Comparison of ENCODE assay signal across 13 cellular contexts in the genomic region with DNA sequence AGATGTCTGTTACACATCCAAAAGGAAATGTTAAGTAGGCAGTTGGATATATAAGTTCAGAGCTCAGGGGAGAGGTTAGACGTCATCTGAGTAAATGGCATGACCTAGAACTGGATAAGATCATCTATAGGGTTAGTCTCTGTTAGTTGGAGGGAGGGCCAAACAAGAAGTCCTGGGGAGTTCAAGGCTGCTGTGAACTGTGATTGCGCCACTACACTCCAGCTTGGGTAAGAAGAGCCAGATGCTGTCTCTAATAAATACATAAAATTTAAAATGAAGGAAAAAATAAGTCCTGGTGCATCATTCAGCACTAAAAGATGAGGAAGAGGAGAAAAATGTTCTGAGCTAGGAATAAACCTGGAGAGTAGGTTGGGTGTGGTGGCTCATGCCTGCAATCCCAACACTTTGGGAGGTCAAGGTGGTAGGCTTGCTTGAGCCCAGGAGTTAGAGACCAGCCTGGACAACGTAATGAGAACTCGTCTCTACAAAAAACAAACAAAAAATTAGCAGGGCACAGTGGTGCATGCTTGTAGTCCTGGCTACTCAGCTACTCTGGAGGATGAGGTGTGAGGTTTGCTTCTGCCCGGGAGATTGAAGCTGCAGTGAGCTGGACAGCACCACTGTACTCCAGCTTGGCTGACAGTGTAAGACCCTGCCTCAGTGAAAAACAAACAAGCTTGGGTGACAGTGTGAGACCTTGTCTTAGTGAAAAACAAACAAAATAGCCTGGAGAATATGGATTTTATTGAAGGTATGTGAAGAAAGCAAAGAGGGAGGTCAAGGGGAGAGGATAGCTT.
DNase-seq lines count a peak whose midpoint lies in the region; ATAC-seq, FAIRE-seq and TF ChIP-seq lines count a peak whose summit lies in the region.
"Had no signal": no experiment of that assay in that cellular context is flagged by ENCODE, and none has a peak within 500 bp of the region (broad histone marks: within the 10 kb centered on the region; RNA-seq: fewer than 3 reads in every experiment).

No MANE protein-coding gene starts in this region.

- no peaks in the 10 kb centered on the region for H3K79me2 ChIP-seq in HCT116 (ENCODE audit: insufficient read depth, low read length)

- FAIRE-seq in A549 (lab: Jason Lieb, UNC) (peak; percentile 7), urothelium cell line (lab: Jason Lieb, UNC) (no peak)
- FAIRE-seq: H54 had no signal

- in situ Hi-C loops in Panc1 (cut with HindIII; ENCODE audit: low pct_unique_long_range_greater_than_20kb, low sequenced_read_pairs): no loop called here

- H3K9ac ChIP-seq in HCT116 (ENCODE audit: low read length): no peak overlapping the region
- H3K9ac ChIP-seq: BLaER1 had no signal

- H3K4me1 ChIP-seq in A549 (peaks cover 2% of the 10 kb centered on the region), HCT116 (ENCODE audit: control insufficient read depth in 1 of 2, insufficient read depth in 2 of 2, low read length in 2 of 2) (peaks cover 5% of the 10 kb centered on the region in 2 experiments), Panc1 (ENCODE audit: control insufficient read depth, insufficient read depth, low read length) (no peaks in the 10 kb centered on the region)
- H3K4me1 ChIP-seq: BLaER1, Caco-2 had no signal

- H3K36me3 ChIP-seq in HCT116 (ENCODE audit: control insufficient read depth in 1 of 2, insufficient read depth in 2 of 2, low read length in 2 of 2) (no peaks in the 10 kb centered on the region), Panc1 (ENCODE audit: control insufficient read depth, insufficient read depth, low read length) (no peaks in the 10 kb centered on the region)
- H3K36me3 ChIP-seq: BLaER1 had no signal

- POLR2A ChIA-PET in A549 (lab: Yijun Ruan, JAX) (interaction anchor here (0.6 kb wide), 1 partner anchor 707 kb away, joined by 3 read pairs; no protein-coding TSS in a partner anchor), HCT116 (lab: Charles Lee) (interaction anchor here (1.5 kb wide), 1 partner anchor 8 kb away, joined by 4 read pairs; no protein-coding TSS in a partner anchor), Panc1 (lab: Charles Lee) (interaction anchor here (0.6 kb wide), 2 partner anchors 347 to 1227 kb away, joined by 4 to 8 read pairs; no protein-coding TSS in a partner anchor)

- H2AFZ ChIP-seq in HCT116 (ENCODE audit: low read depth, low read length, poor library complexity, severe bottlenecking): no peak overlapping the region

- TF ChIP-seq POLR2A in A549 (IDR thresholded peaks at IDR 0.05; ENCODE audit: low read length): no peak
- TF ChIP-seq POLR2A in HCT116 (IDR thresholded peaks at IDR 0.05; ENCODE audit: borderline replicate concordance, extremely low read depth, insufficient read depth, insufficient read length): no peak

- CTCF ChIA-PET in A549 (lab: Yijun Ruan, JAX): interaction anchor here (0.8 to 1.9 kb wide), 4 partner anchors 11 to 60 kb away, joined by 3 to 6 read pairs (median 4); no protein-coding TSS in a partner anchor
- CTCF ChIA-PET in HCT116 (lab: Charles Lee): no interaction called here
- CTCF ChIA-PET in Panc1 (lab: Charles Lee): no interaction called here

- no peaks in the 10 kb centered on the region for H3K27me3 ChIP-seq in HCT116 (ENCODE audit: insufficient read depth, low read length)
- H3K27me3 ChIP-seq in Panc1 (ENCODE audit: control insufficient read depth, insufficient read depth, low read length): no peaks in the 10 kb centered on the region
- H3K27me3 ChIP-seq: BLaER1 had no signal

- RAD21 ChIA-PET in HCT116 (lab: Charles Lee; ENCODE audit: low non-redundant PET in 1 of 2, low total read pairs in 2 of 2, uncharacterized antibody in 2 of 2, unreplicated experiment in 2 of 2): no interaction called here

- TF ChIP-seq RAD21 in A549 (conservative IDR thresholded peaks at IDR 0.05 in 1 of 2, IDR thresholded peaks at IDR 0.05 in 1 of 2) (no peak), HCT116 (IDR thresholded peaks at IDR 0.05; ENCODE audit: low read depth) (no peak)

- no TSS peak for BruUV-seq in HCT116 (replicated peaks; lab: Mats Ljungman, UMichigan)
- BruUV-seq in Panc1 (replicated peaks; lab: Mats Ljungman, UMichigan): no TSS peak

- no peak for DNase-seq in A549 (ENCODE audit: low read depth in 1 of 2, low spot score in 1 of 2)
- DNase-seq in HCT116 (ENCODE audit: low read depth, low spot score): no peak
- no peak for DNase-seq in Panc1 (ENCODE audit: low read depth, low spot score)
- DNase-seq in fibroblast of villous mesenchyme (ENCODE audit: low read depth): peak; percentile 67
- no peak for DNase-seq in urothelium cell line (ENCODE audit: low spot score)
- no peak for DNase-seq in A172 (ENCODE audit: low spot score)
- DNase-seq in DMS53 (lab: John Stamatoyannopoulos, UW): no peak
- DNase-seq: AML-193; Caco-2; CD8-positive, alpha-beta memory T cell; GF-D8 had no signal

- H3K27ac ChIP-seq in A549 (no peak overlapping the region), HCT116 (ENCODE audit: low read depth, low read length) (no peak overlapping the region), Panc1 (ENCODE audit: low read length) (peak overlapping the region; percentile 17; the same call in 1 of the 2 replicates)
- H3K27ac ChIP-seq: BLaER1 had no signal

- WGBS in A549 (ENCODE audit: missing lambda C conversion rate): 69% methylated on average over 5 of the region's 5 CpGs

- intact Hi-C loops in HCT116 (cut with micrococcal nuclease) (no loop called here), Panc1 (cut with micrococcal nuclease; ENCODE audit: unreplicated experiment) (no loop called here)

- no peaks in the 10 kb centered on the region for H3K9me2 ChIP-seq in HCT116 (ENCODE audit: insufficient read depth)

- ATAC-seq in A549 (no peak), HCT116 (no peak), Panc1 (no peak)

- H3K9me3 ChIP-seq in A549 (no peaks in the 10 kb centered on the region), HCT116 (ENCODE audit: control insufficient read depth in 1 of 2, insufficient read depth in 1 of 2, low read depth in 1 of 2, low read length in 2 of 2) (no peaks in the 10 kb centered on the region), Panc1 (ENCODE audit: control insufficient read depth, insufficient read depth, low read depth, low read length) (no peaks in the 10 kb centered on the region)
- H3K9me3 ChIP-seq: BLaER1, Caco-2 had no signal

- no peak overlapping the region for H3K4me2 ChIP-seq in A549
- H3K4me2 ChIP-seq in HCT116 (ENCODE audit: low read length): no peak overlapping the region
- H3K4me2 ChIP-seq: BLaER1 had no signal

- no peak for TF ChIP-seq EP300 in A549 (IDR thresholded peaks at IDR 0.05)

- H3K4me3 ChIP-seq in A549 (no peak overlapping the region), HCT116 (replicated peaks in 1 of 2; ENCODE audit: low read depth in 1 of 2, low read length in 2 of 2) (no peak overlapping the region), Panc1 (ENCODE audit: low read depth in 2 of 2, low read length in 2 of 2) (no peak overlapping the region), fibroblast of villous mesenchyme (ENCODE audit: low read depth, low read length) (no peak overlapping the region)
- H3K4me3 ChIP-seq: BLaER1 had no signal

- H4K20me1 ChIP-seq in HCT116 (ENCODE audit: insufficient read depth): no peaks in the 10 kb centered on the region
- H4K20me1 ChIP-seq: BLaER1 had no signal

- no peak for TF ChIP-seq CTCF in A549 (IDR thresholded peaks at IDR 0.05)
- no peak for TF ChIP-seq CTCF in HCT116 (IDR thresholded peaks at IDR 0.05 in 2 of 3, conservative IDR thresholded peaks at IDR 0.05 in 1 of 3; ENCODE audit: borderline replicate concordance in 1 of 3, insufficient read depth in 1 of 3, low read depth in 2 of 3, low read length in 2 of 3)
- TF ChIP-seq CTCF in Panc1 (IDR thresholded peaks at IDR 0.05): no peak
- no peak for TF ChIP-seq CTCF in fibroblast of villous mesenchyme (IDR thresholded peaks at IDR 0.05; ENCODE audit: insufficient read depth, low read depth, low read length)

TF ChIP-seq in A549, 52 proteins besides CTCF, POLR2A, EP300 and RAD21:
- TF ChIP-seq CEBPB (IDR thresholded peaks at IDR 0.05): no peak
- TF ChIP-seq HOXB13 (CRISPR knock-in tag; IDR thresholded peaks at IDR 0.05; ENCODE audit: low read depth): no peak
- TF ChIP-seq MYC (IDR thresholded peaks at IDR 0.05; ENCODE audit: borderline replicate concordance, low read length): no peak
- TF ChIP-seq SMC3 (IDR thresholded peaks at IDR 0.05): no peak

TF ChIP-seq in HCT116, 20 proteins besides CTCF, POLR2A, EP300 and RAD21 (continues in another document):
- TF ChIP-seq ZBTB33 (IDR thresholded peaks at IDR 0.05; ENCODE audit: extremely low read depth, insufficient replicate concordance, low read length) (no peak), YY1 (IDR thresholded peaks at IDR 0.05; ENCODE audit: extremely low read depth, insufficient replicate concordance, low read depth, low read length) (no peak)

Comparison
In these comparisons a context has a peak if more than half of its experiments do, and no peak if none do; other contexts are left out.
1. Of the 6 proteins assayed by ChIP-seq in both A549 and HCT116: peak only in A549: none; only in HCT116: REST; in both: none; in neither: 5.